In the genomic region with DNA sequence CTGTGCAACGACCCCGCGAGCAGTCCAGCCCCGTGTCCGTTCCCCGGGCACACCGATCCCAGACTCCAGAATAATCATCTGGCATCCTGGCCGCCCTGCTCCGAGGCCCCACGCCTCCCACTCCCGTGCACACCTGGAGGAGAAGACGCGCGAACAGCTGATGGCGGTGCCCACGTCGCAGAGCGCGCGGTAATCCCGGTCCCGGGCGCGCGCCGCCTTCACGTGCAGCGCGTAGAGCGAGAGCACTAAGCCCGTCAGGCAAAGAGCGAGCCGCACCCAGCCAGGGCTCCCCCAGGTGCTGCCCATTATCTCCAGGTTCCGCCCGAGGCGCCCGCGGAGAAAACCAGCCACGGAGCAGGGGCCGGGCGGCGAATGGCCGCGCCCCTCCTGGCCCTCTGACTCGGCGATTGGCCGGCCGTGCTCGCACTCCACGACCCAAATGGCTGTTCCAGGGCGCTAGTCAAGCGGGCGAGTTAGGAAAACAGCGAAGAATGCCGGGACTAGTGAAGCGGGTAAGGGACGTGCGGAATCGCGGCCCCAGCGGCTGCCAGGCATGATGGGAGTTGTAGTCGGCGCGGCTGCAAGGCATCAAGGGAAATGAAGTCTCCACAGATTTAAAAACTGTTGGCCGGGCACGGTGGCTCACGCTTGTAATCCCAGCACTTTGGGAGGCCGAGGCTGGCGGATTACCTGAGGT, we compare ENCODE assay signal across 1 cellular context.
TF ChIP-seq lines count a peak whose summit lies in the region.

A gene (minus strand): TSS at position 374 of the 697 bp plus-strand sequence. CDS start 68 bp downstream, at position 306.

TF ChIP-seq in HepG2, 621 proteins besides CTCF, POLR2A, EP300 and RAD21 (continued from another document and continues in another):
- no peak for TF ChIP-seq ZEB1 (IDR thresholded peaks at IDR 0.05; ENCODE audit: insufficient replicate concordance, low read depth)
- 0 out of 2 replicates have a peak, but pooled peaks have one; percentile 34 for TF ChIP-seq RFX5 (IDR thresholded peaks at IDR 0.05; ENCODE audit: low read depth, low read length)
- TF ChIP-seq, protein P1, sequence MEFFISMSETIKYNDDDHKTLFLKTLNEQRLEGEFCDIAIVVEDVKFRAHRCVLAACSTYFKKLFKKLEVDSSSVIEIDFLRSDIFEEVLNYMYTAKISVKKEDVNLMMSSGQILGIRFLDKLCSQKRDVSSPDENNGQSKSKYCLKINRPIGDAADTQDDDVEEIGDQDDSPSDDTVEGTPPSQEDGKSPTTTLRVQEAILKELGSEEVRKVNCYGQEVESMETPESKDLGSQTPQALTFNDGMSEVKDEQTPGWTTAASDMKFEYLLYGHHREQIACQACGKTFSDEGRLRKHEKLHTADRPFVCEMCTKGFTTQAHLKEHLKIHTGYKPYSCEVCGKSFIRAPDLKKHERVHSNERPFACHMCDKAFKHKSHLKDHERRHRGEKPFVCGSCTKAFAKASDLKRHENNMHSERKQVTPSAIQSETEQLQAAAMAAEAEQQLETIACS (CRISPR knock-in tag; IDR thresholded peaks at IDR 0.05) = peak; percentile 79
- TF ChIP-seq CENPX (CRISPR knock-in tag; IDR thresholded peaks at IDR 0.05) = no peak
- TF ChIP-seq, protein P2, sequence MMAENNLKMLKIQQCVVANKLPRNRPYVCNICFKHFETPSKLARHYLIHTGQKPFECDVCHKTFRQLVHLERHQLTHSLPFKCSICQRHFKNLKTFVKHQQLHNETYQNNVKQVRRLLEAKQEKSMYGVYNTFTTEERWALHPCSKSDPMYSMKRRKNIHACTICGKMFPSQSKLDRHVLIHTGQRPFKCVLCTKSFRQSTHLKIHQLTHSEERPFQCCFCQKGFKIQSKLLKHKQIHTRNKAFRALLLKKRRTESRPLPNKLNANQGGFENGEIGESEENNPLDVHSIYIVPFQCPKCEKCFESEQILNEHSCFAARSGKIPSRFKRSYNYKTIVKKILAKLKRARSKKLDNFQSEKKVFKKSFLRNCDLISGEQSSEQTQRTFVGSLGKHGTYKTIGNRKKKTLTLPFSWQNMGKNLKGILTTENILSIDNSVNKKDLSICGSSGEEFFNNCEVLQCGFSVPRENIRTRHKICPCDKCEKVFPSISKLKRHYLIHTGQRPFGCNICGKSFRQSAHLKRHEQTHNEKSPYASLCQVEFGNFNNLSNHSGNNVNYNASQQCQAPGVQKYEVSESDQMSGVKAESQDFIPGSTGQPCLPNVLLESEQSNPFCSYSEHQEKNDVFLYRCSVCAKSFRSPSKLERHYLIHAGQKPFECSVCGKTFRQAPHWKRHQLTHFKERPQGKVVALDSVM (CRISPR knock-in tag; IDR thresholded peaks at IDR 0.05) = peak; percentile 86
- no peak; the same call in none of the 2 replicates for TF ChIP-seq CCDC6 (CRISPR knock-in tag; IDR thresholded peaks at IDR 0.05)
- TF ChIP-seq ZNF354B (CRISPR knock-in tag; IDR thresholded peaks at IDR 0.05) = 0 out of 2 replicates have a peak, but pooled peaks have one; percentile 46
- TF ChIP-seq YEATS4 (CRISPR knock-in tag; IDR thresholded peaks at IDR 0.05; ENCODE audit: borderline replicate concordance) = peak; percentile 94
- peak; percentile 90 for TF ChIP-seq SSRP1 (CRISPR knock-in tag; IDR thresholded peaks at IDR 0.05)
- TF ChIP-seq, protein P3, sequence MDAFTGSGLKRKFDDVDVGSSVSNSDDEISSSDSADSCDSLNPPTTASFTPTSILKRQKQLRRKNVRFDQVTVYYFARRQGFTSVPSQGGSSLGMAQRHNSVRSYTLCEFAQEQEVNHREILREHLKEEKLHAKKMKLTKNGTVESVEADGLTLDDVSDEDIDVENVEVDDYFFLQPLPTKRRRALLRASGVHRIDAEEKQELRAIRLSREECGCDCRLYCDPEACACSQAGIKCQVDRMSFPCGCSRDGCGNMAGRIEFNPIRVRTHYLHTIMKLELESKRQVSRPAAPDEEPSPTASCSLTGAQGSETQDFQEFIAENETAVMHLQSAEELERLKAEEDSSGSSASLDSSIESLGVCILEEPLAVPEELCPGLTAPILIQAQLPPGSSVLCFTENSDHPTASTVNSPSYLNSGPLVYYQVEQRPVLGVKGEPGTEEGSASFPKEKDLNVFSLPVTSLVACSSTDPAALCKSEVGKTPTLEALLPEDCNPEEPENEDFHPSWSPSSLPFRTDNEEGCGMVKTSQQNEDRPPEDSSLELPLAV (CRISPR knock-in tag; conservative IDR thresholded peaks at IDR 0.05; ENCODE audit: low read depth) = no peak
- TF ChIP-seq ELF4 (CRISPR knock-in tag; IDR thresholded peaks at IDR 0.05; ENCODE audit: borderline replicate concordance) = peak; percentile 95
- TF ChIP-seq, protein P4, sequence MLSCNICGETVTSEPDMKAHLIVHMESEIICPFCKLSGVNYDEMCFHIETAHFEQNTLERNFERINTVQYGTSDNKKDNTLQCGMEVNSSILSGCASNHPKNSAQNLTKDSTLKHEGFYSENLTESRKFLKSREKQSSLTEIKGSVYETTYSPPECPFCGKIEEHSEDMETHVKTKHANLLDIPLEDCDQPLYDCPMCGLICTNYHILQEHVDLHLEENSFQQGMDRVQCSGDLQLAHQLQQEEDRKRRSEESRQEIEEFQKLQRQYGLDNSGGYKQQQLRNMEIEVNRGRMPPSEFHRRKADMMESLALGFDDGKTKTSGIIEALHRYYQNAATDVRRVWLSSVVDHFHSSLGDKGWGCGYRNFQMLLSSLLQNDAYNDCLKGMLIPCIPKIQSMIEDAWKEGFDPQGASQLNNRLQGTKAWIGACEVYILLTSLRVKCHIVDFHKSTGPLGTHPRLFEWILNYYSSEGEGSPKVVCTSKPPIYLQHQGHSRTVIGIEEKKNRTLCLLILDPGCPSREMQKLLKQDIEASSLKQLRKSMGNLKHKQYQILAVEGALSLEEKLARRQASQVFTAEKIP (CRISPR knock-in tag; IDR thresholded peaks at IDR 0.05; ENCODE audit: borderline replicate concordance) = no peak
- TF ChIP-seq RXRB (CRISPR knock-in tag; IDR thresholded peaks at IDR 0.05; ENCODE audit: borderline replicate concordance) = peak; percentile 75
- TF ChIP-seq KDM3A (CRISPR knock-in tag; IDR thresholded peaks at IDR 0.05; ENCODE audit: low read depth) = peak; percentile 95
- TF ChIP-seq, protein P5, sequence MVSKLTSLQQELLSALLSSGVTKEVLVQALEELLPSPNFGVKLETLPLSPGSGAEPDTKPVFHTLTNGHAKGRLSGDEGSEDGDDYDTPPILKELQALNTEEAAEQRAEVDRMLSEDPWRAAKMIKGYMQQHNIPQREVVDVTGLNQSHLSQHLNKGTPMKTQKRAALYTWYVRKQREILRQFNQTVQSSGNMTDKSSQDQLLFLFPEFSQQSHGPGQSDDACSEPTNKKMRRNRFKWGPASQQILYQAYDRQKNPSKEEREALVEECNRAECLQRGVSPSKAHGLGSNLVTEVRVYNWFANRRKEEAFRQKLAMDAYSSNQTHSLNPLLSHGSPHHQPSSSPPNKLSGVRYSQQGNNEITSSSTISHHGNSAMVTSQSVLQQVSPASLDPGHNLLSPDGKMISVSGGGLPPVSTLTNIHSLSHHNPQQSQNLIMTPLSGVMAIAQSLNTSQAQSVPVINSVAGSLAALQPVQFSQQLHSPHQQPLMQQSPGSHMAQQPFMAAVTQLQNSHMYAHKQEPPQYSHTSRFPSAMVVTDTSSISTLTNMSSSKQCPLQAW (CRISPR knock-in tag; IDR thresholded peaks at IDR 0.05) = peak; percentile 95
- TF ChIP-seq ZNF30 (CRISPR knock-in tag; IDR thresholded peaks at IDR 0.05) = no peak
- TF ChIP-seq, protein P6, sequence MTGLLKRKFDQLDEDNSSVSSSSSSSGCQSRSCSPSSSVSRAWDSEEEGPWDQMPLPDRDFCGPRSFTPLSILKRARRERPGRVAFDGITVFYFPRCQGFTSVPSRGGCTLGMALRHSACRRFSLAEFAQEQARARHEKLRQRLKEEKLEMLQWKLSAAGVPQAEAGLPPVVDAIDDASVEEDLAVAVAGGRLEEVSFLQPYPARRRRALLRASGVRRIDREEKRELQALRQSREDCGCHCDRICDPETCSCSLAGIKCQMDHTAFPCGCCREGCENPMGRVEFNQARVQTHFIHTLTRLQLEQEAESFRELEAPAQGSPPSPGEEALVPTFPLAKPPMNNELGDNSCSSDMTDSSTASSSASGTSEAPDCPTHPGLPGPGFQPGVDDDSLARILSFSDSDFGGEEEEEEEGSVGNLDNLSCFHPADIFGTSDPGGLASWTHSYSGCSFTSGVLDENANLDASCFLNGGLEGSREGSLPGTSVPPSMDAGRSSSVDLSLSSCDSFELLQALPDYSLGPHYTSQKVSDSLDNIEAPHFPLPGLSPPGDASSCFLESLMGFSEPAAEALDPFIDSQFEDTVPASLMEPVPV (CRISPR knock-in tag; IDR thresholded peaks at IDR 0.05) = peak; percentile 20; the same call in 1 of the 2 replicates
- no peak for TF ChIP-seq ZBTB8A (CRISPR knock-in tag; IDR thresholded peaks at IDR 0.05; ENCODE audit: borderline replicate concordance, low read depth)
- TF ChIP-seq KLF6 (CRISPR knock-in tag; IDR thresholded peaks at IDR 0.05) = 0 out of 2 replicates have a peak, but pooled peaks have one; percentile 39
- TF ChIP-seq, protein P7, sequence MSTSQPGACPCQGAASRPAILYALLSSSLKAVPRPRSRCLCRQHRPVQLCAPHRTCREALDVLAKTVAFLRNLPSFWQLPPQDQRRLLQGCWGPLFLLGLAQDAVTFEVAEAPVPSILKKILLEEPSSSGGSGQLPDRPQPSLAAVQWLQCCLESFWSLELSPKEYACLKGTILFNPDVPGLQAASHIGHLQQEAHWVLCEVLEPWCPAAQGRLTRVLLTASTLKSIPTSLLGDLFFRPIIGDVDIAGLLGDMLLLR (CRISPR knock-in tag; IDR thresholded peaks at IDR 0.05) = peak; percentile 77
- peak; percentile 86 for TF ChIP-seq NFYB (CRISPR knock-in tag; IDR thresholded peaks at IDR 0.05)
- TF ChIP-seq, protein P8, sequence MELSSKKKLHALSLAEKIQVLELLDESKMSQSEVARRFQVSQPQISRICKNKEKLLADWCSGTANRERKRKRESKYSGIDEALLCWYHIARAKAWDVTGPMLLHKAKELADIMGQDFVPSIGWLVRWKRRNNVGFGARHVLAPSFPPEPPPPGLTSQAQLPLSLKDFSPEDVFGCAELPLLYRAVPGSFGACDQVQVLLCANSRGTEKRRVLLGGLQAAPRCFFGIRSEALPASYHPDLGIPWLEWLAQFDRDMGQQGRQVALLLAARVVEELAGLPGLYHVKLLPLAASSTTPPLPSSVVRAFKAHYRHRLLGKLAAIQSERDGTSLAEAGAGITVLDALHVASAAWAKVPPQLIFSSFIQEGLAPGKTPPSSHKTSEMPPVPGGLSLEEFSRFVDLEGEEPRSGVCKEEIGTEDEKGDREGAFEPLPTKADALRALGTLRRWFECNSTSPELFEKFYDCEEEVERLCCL (CRISPR knock-in tag; IDR thresholded peaks at IDR 0.05; ENCODE audit: borderline replicate concordance) = no peak
- no peak; the same call in none of the 2 replicates for TF ChIP-seq PHF20 (CRISPR knock-in tag; IDR thresholded peaks at IDR 0.05)
- TF ChIP-seq BORCS8-MEF2B (CRISPR knock-in tag; IDR thresholded peaks at IDR 0.05) = peak; percentile 69
- TF ChIP-seq HOXA7 (CRISPR knock-in tag; IDR thresholded peaks at IDR 0.05) = no peak
- TF ChIP-seq ARNTL (CRISPR knock-in tag; IDR thresholded peaks at IDR 0.05) = peak; percentile 70; the same call in 1 of the 2 replicates
- peak; percentile 63 for TF ChIP-seq FOXA3 (CRISPR knock-in tag; IDR thresholded peaks at IDR 0.05)
- 0 out of 2 replicates have a peak, but pooled peaks have one; percentile 1 for TF ChIP-seq ZKSCAN5 (CRISPR knock-in tag; IDR thresholded peaks at IDR 0.05)
- peak; percentile 96 for TF ChIP-seq ARHGAP35 (CRISPR knock-in tag; IDR thresholded peaks at IDR 0.05; ENCODE audit: borderline replicate concordance)
- TF ChIP-seq, protein P9, sequence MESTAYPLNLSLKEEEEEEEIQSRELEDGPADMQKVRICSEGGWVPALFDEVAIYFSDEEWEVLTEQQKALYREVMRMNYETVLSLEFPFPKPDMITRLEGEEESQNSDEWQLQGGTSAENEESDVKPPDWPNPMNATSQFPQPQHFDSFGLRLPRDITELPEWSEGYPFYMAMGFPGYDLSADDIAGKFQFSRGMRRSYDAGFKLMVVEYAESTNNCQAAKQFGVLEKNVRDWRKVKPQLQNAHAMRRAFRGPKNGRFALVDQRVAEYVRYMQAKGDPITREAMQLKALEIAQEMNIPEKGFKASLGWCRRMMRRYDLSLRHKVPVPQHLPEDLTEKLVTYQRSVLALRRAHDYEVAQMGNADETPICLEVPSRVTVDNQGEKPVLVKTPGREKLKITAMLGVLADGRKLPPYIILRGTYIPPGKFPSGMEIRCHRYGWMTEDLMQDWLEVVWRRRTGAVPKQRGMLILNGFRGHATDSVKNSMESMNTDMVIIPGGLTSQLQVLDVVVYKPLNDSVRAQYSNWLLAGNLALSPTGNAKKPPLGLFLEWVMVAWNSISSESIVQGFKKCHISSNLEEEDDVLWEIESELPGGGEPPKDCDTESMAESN (CRISPR knock-in tag; conservative IDR thresholded peaks at IDR 0.05) = peak; percentile 96
- TF ChIP-seq, protein P10, sequence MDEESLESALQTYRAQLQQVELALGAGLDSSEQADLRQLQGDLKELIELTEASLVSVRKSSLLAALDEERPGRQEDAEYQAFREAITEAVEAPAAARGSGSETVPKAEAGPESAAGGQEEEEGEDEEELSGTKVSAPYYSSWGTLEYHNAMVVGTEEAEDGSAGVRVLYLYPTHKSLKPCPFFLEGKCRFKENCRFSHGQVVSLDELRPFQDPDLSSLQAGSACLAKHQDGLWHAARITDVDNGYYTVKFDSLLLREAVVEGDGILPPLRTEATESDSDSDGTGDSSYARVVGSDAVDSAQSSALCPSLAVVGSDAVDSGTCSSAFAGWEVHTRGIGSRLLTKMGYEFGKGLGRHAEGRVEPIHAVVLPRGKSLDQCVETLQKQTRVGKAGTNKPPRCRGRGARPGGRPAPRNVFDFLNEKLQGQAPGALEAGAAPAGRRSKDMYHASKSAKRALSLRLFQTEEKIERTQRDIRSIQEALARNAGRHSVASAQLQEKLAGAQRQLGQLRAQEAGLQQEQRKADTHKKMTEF (CRISPR knock-in tag; IDR thresholded peaks at IDR 0.05) = peak; percentile 92
- TF ChIP-seq FOXA1 (IDR thresholded peaks at IDR 0.05) = no peak
- peak; percentile 47 for TF ChIP-seq FOXA1 (CRISPR knock-in tag; IDR thresholded peaks at IDR 0.05)
- peak; percentile 74; the same call in 1 of the 2 replicates for TF ChIP-seq ZNF768 (CRISPR knock-in tag; IDR thresholded peaks at IDR 0.05)
- TF ChIP-seq, protein P11, sequence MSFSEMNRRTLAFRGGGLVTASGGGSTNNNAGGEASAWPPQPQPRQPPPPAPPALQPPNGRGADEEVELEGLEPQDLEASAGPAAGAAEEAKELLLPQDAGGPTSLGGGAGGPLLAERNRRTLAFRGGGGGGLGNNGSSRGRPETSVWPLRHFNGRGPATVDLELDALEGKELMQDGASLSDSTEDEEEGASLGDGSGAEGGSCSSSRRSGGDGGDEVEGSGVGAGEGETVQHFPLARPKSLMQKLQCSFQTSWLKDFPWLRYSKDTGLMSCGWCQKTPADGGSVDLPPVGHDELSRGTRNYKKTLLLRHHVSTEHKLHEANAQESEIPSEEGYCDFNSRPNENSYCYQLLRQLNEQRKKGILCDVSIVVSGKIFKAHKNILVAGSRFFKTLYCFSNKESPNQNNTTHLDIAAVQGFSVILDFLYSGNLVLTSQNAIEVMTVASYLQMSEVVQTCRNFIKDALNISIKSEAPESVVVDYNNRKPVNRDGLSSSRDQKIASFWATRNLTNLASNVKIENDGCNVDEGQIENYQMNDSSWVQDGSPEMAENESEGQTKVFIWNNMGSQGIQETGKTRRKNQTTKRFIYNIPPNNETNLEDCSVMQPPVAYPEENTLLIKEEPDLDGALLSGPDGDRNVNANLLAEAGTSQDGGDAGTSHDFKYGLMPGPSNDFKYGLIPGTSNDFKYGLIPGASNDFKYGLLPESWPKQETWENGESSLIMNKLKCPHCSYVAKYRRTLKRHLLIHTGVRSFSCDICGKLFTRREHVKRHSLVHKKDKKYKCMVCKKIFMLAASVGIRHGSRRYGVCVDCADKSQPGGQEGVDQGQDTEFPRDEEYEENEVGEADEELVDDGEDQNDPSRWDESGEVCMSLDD (CRISPR knock-in tag; IDR thresholded peaks at IDR 0.05; ENCODE audit: borderline replicate concordance) = peak; percentile 23; the same call in 1 of the 2 replicates
- peak; percentile 95 for TF ChIP-seq YEATS2 (CRISPR knock-in tag; IDR thresholded peaks at IDR 0.05; ENCODE audit: borderline replicate concordance)
